In genomic region chr17:1709403-1709891, GRCh38 we compare ENCODE assay signal across 1 cellular context.
TF ChIP-seq lines count a peak whose summit lies in the region.

No MANE protein-coding gene starts in this region.

TF ChIP-seq in GM12878, 131 proteins besides CTCF, POLR2A, EP300 and RAD21:
- TF ChIP-seq, protein P1, sequence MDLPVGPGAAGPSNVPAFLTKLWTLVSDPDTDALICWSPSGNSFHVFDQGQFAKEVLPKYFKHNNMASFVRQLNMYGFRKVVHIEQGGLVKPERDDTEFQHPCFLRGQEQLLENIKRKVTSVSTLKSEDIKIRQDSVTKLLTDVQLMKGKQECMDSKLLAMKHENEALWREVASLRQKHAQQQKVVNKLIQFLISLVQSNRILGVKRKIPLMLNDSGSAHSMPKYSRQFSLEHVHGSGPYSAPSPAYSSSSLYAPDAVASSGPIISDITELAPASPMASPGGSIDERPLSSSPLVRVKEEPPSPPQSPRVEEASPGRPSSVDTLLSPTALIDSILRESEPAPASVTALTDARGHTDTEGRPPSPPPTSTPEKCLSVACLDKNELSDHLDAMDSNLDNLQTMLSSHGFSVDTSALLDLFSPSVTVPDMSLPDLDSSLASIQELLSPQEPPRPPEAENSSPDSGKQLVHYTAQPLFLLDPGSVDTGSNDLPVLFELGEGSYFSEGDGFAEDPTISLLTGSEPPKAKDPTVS (IDR thresholded peaks at IDR 0.05; ENCODE audit: low read depth, low read length): no peak
- TF ChIP-seq MEF2A (IDR thresholded peaks at IDR 0.05; ENCODE audit: insufficient read depth, low read depth, low read length): no peak
- TF ChIP-seq SIX5 (IDR thresholded peaks at IDR 0.05; ENCODE audit: low read depth, low read length, severe bottlenecking): no peak
- TF ChIP-seq NRF1 (conservative IDR thresholded peaks at IDR 0.05; ENCODE audit: low read depth, low read length): no peak
- TF ChIP-seq MTA2 (IDR thresholded peaks at IDR 0.05; ENCODE audit: low read depth): no peak
- TF ChIP-seq TAF1 (IDR thresholded peaks at IDR 0.05; ENCODE audit: borderline replicate concordance, low read depth, low read length): no peak
- TF ChIP-seq, protein P2, sequence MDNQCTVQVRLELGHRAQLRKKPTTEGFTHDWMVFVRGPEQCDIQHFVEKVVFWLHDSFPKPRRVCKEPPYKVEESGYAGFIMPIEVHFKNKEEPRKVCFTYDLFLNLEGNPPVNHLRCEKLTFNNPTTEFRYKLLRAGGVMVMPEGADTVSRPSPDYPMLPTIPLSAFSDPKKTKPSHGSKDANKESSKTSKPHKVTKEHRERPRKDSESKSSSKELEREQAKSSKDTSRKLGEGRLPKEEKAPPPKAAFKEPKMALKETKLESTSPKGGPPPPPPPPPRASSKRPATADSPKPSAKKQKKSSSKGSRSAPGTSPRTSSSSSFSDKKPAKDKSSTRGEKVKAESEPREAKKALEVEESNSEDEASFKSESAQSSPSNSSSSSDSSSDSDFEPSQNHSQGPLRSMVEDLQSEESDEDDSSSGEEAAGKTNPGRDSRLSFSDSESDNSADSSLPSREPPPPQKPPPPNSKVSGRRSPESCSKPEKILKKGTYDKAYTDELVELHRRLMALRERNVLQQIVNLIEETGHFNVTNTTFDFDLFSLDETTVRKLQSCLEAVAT (IDR thresholded peaks at IDR 0.05): no peak
- no peak for TF ChIP-seq FOXM1 (IDR thresholded peaks at IDR 0.05; ENCODE audit: low read depth, low read length)
- no peak for TF ChIP-seq NKRF (conservative IDR thresholded peaks at IDR 0.05)
- no peak for TF ChIP-seq CHD2 (IDR thresholded peaks at IDR 0.05; ENCODE audit: borderline replicate concordance, low read depth, low read length)
- no peak for TF ChIP-seq EED (IDR thresholded peaks at IDR 0.05; ENCODE audit: low read depth)
- no peak for TF ChIP-seq ZNF207 (IDR thresholded peaks at IDR 0.05; ENCODE audit: borderline replicate concordance)
- TF ChIP-seq, protein P3, sequence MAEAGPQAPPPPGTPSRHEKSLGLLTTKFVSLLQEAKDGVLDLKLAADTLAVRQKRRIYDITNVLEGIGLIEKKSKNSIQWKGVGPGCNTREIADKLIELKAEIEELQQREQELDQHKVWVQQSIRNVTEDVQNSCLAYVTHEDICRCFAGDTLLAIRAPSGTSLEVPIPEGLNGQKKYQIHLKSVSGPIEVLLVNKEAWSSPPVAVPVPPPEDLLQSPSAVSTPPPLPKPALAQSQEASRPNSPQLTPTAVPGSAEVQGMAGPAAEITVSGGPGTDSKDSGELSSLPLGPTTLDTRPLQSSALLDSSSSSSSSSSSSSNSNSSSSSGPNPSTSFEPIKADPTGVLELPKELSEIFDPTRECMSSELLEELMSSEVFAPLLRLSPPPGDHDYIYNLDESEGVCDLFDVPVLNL (IDR thresholded peaks at IDR 0.05; ENCODE audit: low read depth, low read length): no peak
- TF ChIP-seq TBL1XR1 (IDR thresholded peaks at IDR 0.05; ENCODE audit: low read depth, low read length): no peak
- no peak for TF ChIP-seq PML (IDR thresholded peaks at IDR 0.05; ENCODE audit: low read length)
- TF ChIP-seq NFIC (IDR thresholded peaks at IDR 0.05; ENCODE audit: low read depth, low read length): no peak
- no peak for TF ChIP-seq POLR2AphosphoS5 (IDR thresholded peaks at IDR 0.05; ENCODE audit: low read length)
- no peak for TF ChIP-seq JUNB (IDR thresholded peaks at IDR 0.05)
